8 cellular contexts compared by ENCODE assay signal in the genomic region with DNA sequence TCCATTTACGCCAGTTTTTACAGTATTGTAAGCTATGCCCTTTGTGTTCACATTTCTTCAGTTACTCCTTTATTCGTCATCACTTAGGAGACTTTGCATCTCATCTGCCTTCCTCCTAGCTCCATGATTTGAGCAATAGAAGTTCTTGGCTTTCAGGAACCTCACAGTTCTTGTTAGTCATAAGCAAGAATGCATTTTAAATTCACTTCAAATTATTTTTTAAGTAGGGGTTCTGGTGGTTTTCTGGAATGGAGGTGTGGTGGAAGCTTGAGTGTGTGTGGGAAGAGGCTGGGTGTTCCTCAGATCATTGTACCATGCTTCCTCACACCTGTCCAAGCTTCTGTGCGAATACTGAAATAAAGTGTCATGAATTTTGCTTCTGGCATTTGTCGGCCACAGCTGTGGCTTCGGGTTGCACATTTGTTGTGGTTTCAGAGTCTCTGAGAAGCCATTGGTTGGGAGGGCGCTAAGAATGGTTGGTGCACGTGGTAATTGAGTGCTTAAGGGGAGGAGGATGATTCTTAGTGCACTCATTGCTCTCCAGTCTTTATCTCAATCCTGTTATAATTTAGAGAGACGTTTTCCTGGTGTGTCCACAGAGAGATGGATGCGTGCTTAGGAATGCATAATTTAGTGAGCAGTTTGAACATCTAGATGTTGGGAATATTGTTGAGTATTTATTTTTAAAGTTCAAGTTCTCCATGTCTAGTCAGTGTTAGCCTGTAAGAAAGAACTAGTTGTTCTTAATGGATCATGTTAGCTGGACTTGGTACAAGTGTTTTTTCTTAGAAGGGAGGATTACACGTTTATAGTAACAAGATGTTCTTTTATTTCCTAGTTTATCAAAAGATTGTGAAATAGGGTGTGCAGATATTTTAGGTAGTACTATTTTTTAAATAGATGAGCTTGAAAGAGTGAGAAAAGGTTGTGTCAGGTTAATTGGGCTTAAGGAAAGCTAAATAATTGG. TPM values are rescaled to one million over a fixed set of nuclear protein-coding genes. Genes with fewer than 3 reads are reported as not detected.
DNase-seq lines count a peak whose midpoint lies in the region; ATAC-seq, FAIRE-seq and TF ChIP-seq lines count a peak whose summit lies in the region.

No MANE protein-coding gene starts in this region.

- TF ChIP-seq POLR2A in H54 (IDR thresholded peaks at IDR 0.05; ENCODE audit: low read depth, low read length): no peak

- FAIRE-seq in endometrium (lab: Jason Lieb, UNC) (peak; percentile 53), H54 (lab: Jason Lieb, UNC) (no peak)

- peak overlapping the region in 6 of 7 donors; percentile 23 to 65 (median 48) for H3K4me3 Mint-ChIP-seq in CD8-positive, alpha-beta memory T cell
- H3K4me3 Mint-ChIP-seq in osteocyte (ENCODE audit: unreplicated experiment): peak overlapping the region; percentile 36

- H3K27ac ChIP-seq in CD8-positive, alpha-beta memory T cell (ENCODE audit: low read depth, low read length): no peak overlapping the region
- H3K27ac ChIP-seq in VCaP: peak overlapping the region; percentile 77

- POLR2A ChIA-PET in CD8-positive, alpha-beta memory T cell (lab: Charles Lee): interaction anchor here (1.9 kb wide), 1 partner anchor 34 kb away, joined by 6 read pairs; no protein-coding TSS in a partner anchor

- H3K9me3 ChIP-seq in CD8-positive, alpha-beta memory T cell (ENCODE audit: low read length): no peaks in the 10 kb centered on the region

- no peaks in the 10 kb centered on the region for H3K36me3 ChIP-seq in CD8-positive, alpha-beta memory T cell (ENCODE audit: insufficient read depth, low read length)

- H3K4me3 ChIP-seq in CD8-positive, alpha-beta memory T cell (ENCODE audit: low read length): no peak overlapping the region

- CTCF ChIA-PET in CD8-positive, alpha-beta memory T cell (lab: Charles Lee): interaction anchor here (1.4 kb wide), 1 partner anchor 10 kb away, joined by 7 read pairs; no protein-coding TSS in a partner anchor

- peaks cover 27% of the 10 kb centered on the region for H3K4me1 ChIP-seq in CD8-positive, alpha-beta memory T cell (ENCODE audit: insufficient read depth, low read length)

- no peaks in the 10 kb centered on the region for H3K27me3 Mint-ChIP-seq in CD8-positive, alpha-beta memory T cell
- no peaks in the 10 kb centered on the region for H3K27me3 Mint-ChIP-seq in osteocyte (ENCODE audit: unreplicated experiment)

- no peak for TF ChIP-seq CTCF in VCaP (conservative IDR thresholded peaks at IDR 0.05)
- TF ChIP-seq CTCF in osteocyte (IDR thresholded peaks at IDR 0.05): no peak

- H3K27me3 ChIP-seq in CD8-positive, alpha-beta memory T cell (ENCODE audit: insufficient read depth, low read length, poor library complexity, severe bottlenecking): no peaks in the 10 kb centered on the region

- peak overlapping the region in 7 of 8 donors; percentile 20 to 93 (median 57) for H3K27ac Mint-ChIP-seq in CD8-positive, alpha-beta memory T cell
- H3K27ac Mint-ChIP-seq in osteocyte (ENCODE audit: unreplicated experiment): peak overlapping the region; percentile 78

- peak; percentile 43 to 81 (median 56) for DNase-seq in CD8-positive, alpha-beta memory T cell
- DNase-seq in HS-27A (ENCODE audit: low read depth) (peak; percentile 35), osteocyte (ENCODE audit: extremely low spot score, unreplicated experiment) (no peak), cortex of kidney (lab: John Stamatoyannopoulos, UW) (no peak), H54 (ENCODE audit: insufficient read length, low spot score) (no peak)

- no peaks in the 10 kb centered on the region for H3K9me3 Mint-ChIP-seq in CD8-positive, alpha-beta memory T cell
- H3K9me3 Mint-ChIP-seq in osteocyte (ENCODE audit: unreplicated experiment): no peaks in the 10 kb centered on the region

- ATAC-seq in GM19463 (IDR thresholded peaks at IDR 0.05; ENCODE audit: unreplicated experiment): peak; percentile 80

- peaks cover 0 to 3% (median 0%) of the 10 kb centered on the region in 3 donors for H3K36me3 Mint-ChIP-seq in CD8-positive, alpha-beta memory T cell
- no peaks in the 10 kb centered on the region for H3K36me3 Mint-ChIP-seq in osteocyte (ENCODE audit: unreplicated experiment)

- H3K4me1 Mint-ChIP-seq in CD8-positive, alpha-beta memory T cell: peaks cover 64 to 92% (median 91%) of the 10 kb centered on the region in 3 donors
- peaks cover 90% of the 10 kb centered on the region for H3K4me1 Mint-ChIP-seq in osteocyte (ENCODE audit: unreplicated experiment)

RNA-seq across cellular contexts. Expression of gene FOXO3, which starts 31.9 kb away (rescaled TPM):
- total RNA-seq in CD8-positive, alpha-beta memory T cell: 10 to 100 TPM; 14.1 to 15.0 TPM
- 31.1 TPM for polyA plus RNA-seq in CD8-positive, alpha-beta memory T cell
- total RNA-seq in osteocyte: 60.3 and 62.9 TPM in 2 replicates

Comparison
In these comparisons a context has a peak if more than half of its experiments do, and no peak if none do; other contexts are left out.
1. DNase-seq: peak in CD8-positive, alpha-beta memory T cell (5 of 5) and HS-27A (single experiment); none in osteocyte (single experiment), cortex of kidney (single experiment) and H54 (single experiment).